8 cellular contexts compared by ENCODE assay signal in genomic region chr4:184267673-184268573, GRCh38. TPM values are rescaled to one million over a fixed set of nuclear protein-coding genes. Genes with fewer than 3 reads are reported as not detected.
DNase-seq lines count a peak whose midpoint lies in the region; ATAC-seq and TF ChIP-seq lines count a peak whose summit lies in the region.

No MANE protein-coding gene starts in this region.

- peaks cover 26% of the 10 kb centered on the region for H3K4me1 Mint-ChIP-seq in Calu3 (ENCODE audit: low read depth, unreplicated experiment)
- peaks cover 31% of the 10 kb centered on the region for H3K4me1 Mint-ChIP-seq in T-helper 17 cell

- no peaks in the 10 kb centered on the region for H3K9me3 Mint-ChIP-seq in Calu3 (ENCODE audit: low read depth, unreplicated experiment)

- H4K8ac ChIP-seq in IMR-90 (ENCODE audit: low read depth in 2 of 2, low read length in 2 of 2) = peak overlapping the region; percentile 45 to 81; a peak in 3 of 4 replicates

- peak; percentile 37 for DNase-seq in Calu3
- peak; percentile 97 for DNase-seq in IMR-90
- peak; percentile 25 to 41 (median 35) for DNase-seq in T-helper 17 cell
- peak; percentile 89 for DNase-seq in astrocyte of the spinal cord (ENCODE audit: low read depth, low spot score)
- peak; percentile 16 for DNase-seq in left lobe of liver (ENCODE audit: low spot score)
- peak; percentile 27 to 42 for DNase-seq in stimulated activated CD8-positive, alpha-beta memory T cell treated with anti-CD3 and anti-CD28 coated beads, Interleukin-15, amount 100 ng/mL, for 4 hours (ENCODE audit: low read depth in 2 of 2)
- no peak for DNase-seq in NCI-H774 (lab: John Stamatoyannopoulos, UW)

- H3K9me3 ChIP-seq in IMR-90 (ENCODE audit: control insufficient read depth, insufficient read depth, low read length) = no peaks in the 10 kb centered on the region
- H3K9me3 ChIP-seq in T-helper 17 cell (ENCODE audit: control insufficient read depth, low read length, poor library complexity, severe bottlenecking) = no peaks in the 10 kb centered on the region

- H3K27ac Mint-ChIP-seq in Calu3 (ENCODE audit: unreplicated experiment) (peak overlapping the region; percentile 82), T-helper 17 cell (peak overlapping the region; percentile 92)

- H3K4me2 ChIP-seq in IMR-90 (ENCODE audit: low read depth, low read length) = peak overlapping the region; percentile 70

- ATAC-seq in GM21515 (IDR thresholded peaks at IDR 0.05; ENCODE audit: unreplicated experiment) = peak; percentile 72
- ATAC-seq in IMR-90 (ENCODE audit: low read depth) = peak; percentile 77
- ATAC-seq in T-helper 17 cell = peak; percentile 79
- ATAC-seq in left lobe of liver = peak; percentile 41

- H4K91ac ChIP-seq in IMR-90 (ENCODE audit: insufficient read depth, low read depth, low read length) = peak overlapping the region; percentile 88

- H3K4me1 ChIP-seq in IMR-90 (ENCODE audit: control insufficient read depth, insufficient read depth, low read length) = peaks cover 13% of the 10 kb centered on the region

- no peaks in the 10 kb centered on the region for H3K36me3 ChIP-seq in IMR-90 (ENCODE audit: control insufficient read depth, insufficient read depth, low read length)

- peak overlapping the region; percentile 43 for H2AK9ac ChIP-seq in IMR-90 (replicated peaks; ENCODE audit: low read depth, low read length, poor library complexity)

- TF ChIP-seq CTCF in Calu3 (IDR thresholded peaks at IDR 0.05; ENCODE audit: unreplicated experiment) (no peak), IMR-90 (conservative IDR thresholded peaks at IDR 0.05; ENCODE audit: low read depth, low read length) (no peak), astrocyte of the spinal cord (IDR thresholded peaks at IDR 0.05; ENCODE audit: low read depth, low read length) (no peak)

- H2BK20ac ChIP-seq in IMR-90 (ENCODE audit: low read depth, low read length) = peak overlapping the region; percentile 90

- TF ChIP-seq POLR2A in IMR-90 (IDR thresholded peaks at IDR 0.05; ENCODE audit: low read depth, low read length) = no peak

- BruUV-seq in Calu3 (replicated peaks; lab: Mats Ljungman, UMichigan) = no TSS peak
- no TSS peak for BruUV-seq in IMR-90 (replicated peaks; lab: Mats Ljungman, UMichigan)

- peak overlapping the region; percentile 87 for H3K14ac ChIP-seq in IMR-90 (replicated peaks; ENCODE audit: low read depth, low read length)

- H3K9ac ChIP-seq in IMR-90 (ENCODE audit: low read depth, low read length) = peak overlapping the region; percentile 1; the same call in 1 of the 2 replicates

- H3K27me3 Mint-ChIP-seq in Calu3 (ENCODE audit: unreplicated experiment) = no peaks in the 10 kb centered on the region
- no peaks in the 10 kb centered on the region for H3K27me3 Mint-ChIP-seq in T-helper 17 cell

- H2AFZ ChIP-seq in IMR-90 (replicated peaks; ENCODE audit: low read length, poor library complexity) = peak overlapping the region; percentile 86

- peak overlapping the region; percentile 42 for H4K5ac ChIP-seq in IMR-90 (ENCODE audit: low read depth, low read length)

- CTCF ChIA-PET in Calu3 (lab: Charles Lee) = interaction anchor here (0.6 to 1.3 kb wide), 3 partner anchors 31 to 207 kb away, joined by 3 read pairs; partner anchors contain the start of gene IRF2
- CTCF ChIA-PET in IMR-90 (lab: Yijun Ruan, JAX) = interaction anchor here (1.0 kb wide), 1 partner anchor 20 kb away, joined by 3 read pairs; no protein-coding TSS in a partner anchor

- H2BK15ac ChIP-seq in IMR-90 (ENCODE audit: low read depth, low read length) = peak overlapping the region; percentile 94; the same call in 2 of the 3 replicates

- H3K4me3 ChIP-seq in IMR-90 (ENCODE audit: insufficient read depth, low read depth, low read length) (no peak overlapping the region), astrocyte of the spinal cord (ENCODE audit: low read depth, low read length) (no peak overlapping the region)

- peak overlapping the region; percentile 80 for H3K27ac ChIP-seq in IMR-90 (ENCODE audit: insufficient read depth, low read length)

- H3K23ac ChIP-seq in IMR-90 (ENCODE audit: low read depth, low read length) = peak overlapping the region; percentile 64; the same call in 1 of the 2 replicates

- no peak overlapping the region for H3K56ac ChIP-seq in IMR-90 (ENCODE audit: extremely low read depth, insufficient read depth, low read length)

- dilution Hi-C loops in IMR-90 (cut with HindIII; ENCODE audit: low sequenced_read_pairs, unreplicated experiment) = no loop called here

- H3K79me1 ChIP-seq in IMR-90 (ENCODE audit: low read depth in 1 of 2, low read length in 2 of 2) = no peaks in the 10 kb centered on the region

- H4K20me1 ChIP-seq in IMR-90 (ENCODE audit: insufficient read depth, low read length) = no peaks in the 10 kb centered on the region

- no peak for TF ChIP-seq RAD21 in IMR-90 (IDR thresholded peaks at IDR 0.05; ENCODE audit: low read length)

- WGBS in IMR-90 (ENCODE audit: extremely low coverage in 2 of 2, insufficient read length in 1 of 2), 2 experiments = 92% methylated on average over 10 of the region's 22 CpGs; no CpG with 5 or more reads in 1 of the 2 experiments

- in situ Hi-C loops in IMR-90 (cut with MboI; ENCODE audit: low sequenced_read_pairs) = no loop called here
- in situ Hi-C loops in astrocyte of the spinal cord (cut with HindIII; ENCODE audit: low sequenced_read_pairs) = no loop called here

- no peaks in the 10 kb centered on the region for H3K27me3 ChIP-seq in IMR-90 (ENCODE audit: control insufficient read depth, insufficient read depth, low read length)

- peak overlapping the region; percentile 95 for H2BK120ac ChIP-seq in IMR-90 (ENCODE audit: low read depth, low read length)

- H3K9me1 ChIP-seq in IMR-90 (ENCODE audit: insufficient read depth, low read length) = peaks cover 6% of the 10 kb centered on the region; the same call in 1 of the 2 replicates

- H2AK5ac ChIP-seq in IMR-90 (ENCODE audit: low read depth, low read length) = peak overlapping the region; percentile 81

- peak overlapping the region; percentile 90 for H2BK5ac ChIP-seq in IMR-90 (ENCODE audit: low read depth, low read length, poor library complexity, severe bottlenecking)

- peak overlapping the region; percentile 94 for H3K4ac ChIP-seq in IMR-90 (ENCODE audit: low read depth, low read length)

- peak overlapping the region; percentile 77 for H3K4me3 Mint-ChIP-seq in Calu3 (ENCODE audit: low read depth, unreplicated experiment)
- peak overlapping the region; percentile 88 for H3K4me3 Mint-ChIP-seq in T-helper 17 cell

- POLR2A ChIA-PET in IMR-90 (lab: Charles Lee; ENCODE audit: unreplicated experiment) = interaction anchor here (0.6 kb wide), 1 partner anchor 196 kb away, joined by 3 read pairs; no protein-coding TSS in a partner anchor

- H3K18ac ChIP-seq in IMR-90 (ENCODE audit: low read depth, low read length) = peak overlapping the region; percentile 49

- peaks cover 8% of the 10 kb centered on the region for H3K36me3 Mint-ChIP-seq in Calu3 (ENCODE audit: insufficient read depth, unreplicated experiment)
- H3K36me3 Mint-ChIP-seq in T-helper 17 cell (ENCODE audit: low read depth) = peaks cover 4% of the 10 kb centered on the region

- intact Hi-C loops in Calu3 (cut with micrococcal nuclease; ENCODE audit: unreplicated experiment) (loop anchor here (5.0 kb wide), 2 partner anchors 114 to 379 kb away; partner anchors contain the start of genes CASP3 and PRIMPOL), IMR-90 (cut with micrococcal nuclease) (loop anchor here (2.0 to 5.0 kb wide), 3 partner anchors 115 to 464 kb away; partner anchors contain the start of gene CENPU)

TF ChIP-seq in IMR-90, 13 proteins besides CTCF, POLR2A, EP300 and RAD21:
- TF ChIP-seq RFX5 (IDR thresholded peaks at IDR 0.05; ENCODE audit: low read depth, low read length) = no peak
- TF ChIP-seq MXI1 (IDR thresholded peaks at IDR 0.05; ENCODE audit: borderline replicate concordance, low read depth, low read length) = no peak
- no peak for TF ChIP-seq ELK1 (IDR thresholded peaks at IDR 0.05; ENCODE audit: borderline replicate concordance, low read depth, low read length)
- no peak for TF ChIP-seq CHD1 (IDR thresholded peaks at IDR 0.05; ENCODE audit: low read depth, low read length)
- TF ChIP-seq MAZ (IDR thresholded peaks at IDR 0.05; ENCODE audit: borderline replicate concordance, low read depth, low read length) = no peak
- peak; percentile 90 for TF ChIP-seq FOS (IDR thresholded peaks at IDR 0.05; ENCODE audit: low read depth, low read length)
- peak; percentile 84 for TF ChIP-seq MAFK (IDR thresholded peaks at IDR 0.05; ENCODE audit: low read depth, low read length)
- peak; percentile 83 for TF ChIP-seq CEBPB (IDR thresholded peaks at IDR 0.05; ENCODE audit: low read depth, low read length)
- TF ChIP-seq SMC3 (IDR thresholded peaks at IDR 0.05; ENCODE audit: low read depth, low read length) = peak; percentile 17; the same call in 1 of the 2 replicates
- TF ChIP-seq USF2 (IDR thresholded peaks at IDR 0.05; ENCODE audit: low read depth, low read length) = no peak
- peak; percentile 23; the same call in 1 of the 2 replicates for TF ChIP-seq BHLHE40 (IDR thresholded peaks at IDR 0.05; ENCODE audit: low read depth, low read length)
- TF ChIP-seq RCOR1 (IDR thresholded peaks at IDR 0.05; ENCODE audit: insufficient replicate concordance, low read length) = no peak
- TF ChIP-seq NFE2L2 (IDR thresholded peaks at IDR 0.05; ENCODE audit: low read depth, low read length) = peak; percentile 92

RNA-seq across cellular contexts. Expression of gene ENPP6, which starts 50.2 kb away (rescaled TPM):
- total RNA-seq in Calu3 (2022) (not detected in 2 replicates), IMR-90 (2012; rRNA removed) (not detected in 2 replicates), T-helper 17 cell (not detected), left lobe of liver (0.05 TPM)
- not detected in 2 replicates for polyA plus RNA-seq in IMR-90 (2012; rRNA removed)
- not detected in 2 replicates for polyA plus RNA-seq in IMR-90 (2012; cell fraction: cytosol; rRNA removed)
- polyA plus RNA-seq in IMR-90 (2012; cell fraction: nucleus; rRNA removed; ENCODE audit: low replicate concordance) = not detected in 2 replicates
